Comparison of ENCODE assay signal across 17 cellular contexts in genomic region chr9:121675969-121676822, GRCh38. TPM values are rescaled to one million over a fixed set of nuclear protein-coding genes. Genes with fewer than 3 reads are reported as not detected.
DNase-seq lines count a peak whose midpoint lies in the region; ATAC-seq and TF ChIP-seq lines count a peak whose summit lies in the region.
"Had no signal": no experiment of that assay in that cellular context is flagged by ENCODE, and none has a peak within 500 bp of the region (broad histone marks: within the 10 kb centered on the region; RNA-seq: fewer than 3 reads in every experiment).

No MANE protein-coding gene starts in this region.

- TF ChIP-seq CTCF in heart left ventricle (IDR thresholded peaks at IDR 0.05) (no peak), nephron progenitor cell (IDR thresholded peaks at IDR 0.05) (no peak)

- peak overlapping the region; percentile 76 for H3K27ac Mint-ChIP-seq in nephron progenitor cell
- H3K27ac Mint-ChIP-seq: activated CD8-positive, alpha-beta T cell treated with anti-CD3 and anti-CD28 coated beads, Interleukin-2, amount 10 ng/mL, durations not matched to agents 7 days and 5 days; activated T-helper 2 cell treated with anti-CD3 and anti-CD28 coated beads, Interferon-gamma antibody, Interleukin-2, Interleukin-4, amounts not matched to agents 10 μg/mL and 5 μg/mL and 100 μg/mL, durations not matched to agents 14 hours and 24 hours and 36 hours had no signal

- peaks cover 4 to 62% (median 46%) of the 10 kb centered on the region in 12 donors for H3K4me1 ChIP-seq in heart left ventricle
- H3K4me1 ChIP-seq: upper lobe of left lung had no signal

- peak overlapping the region in 4 of 12 donors; percentile 8 to 42 (median 21) for H3K27ac ChIP-seq in heart left ventricle
- H3K27ac ChIP-seq: SK-N-MC, upper lobe of left lung had no signal

- no peaks in the 10 kb centered on the region for H3K9me3 ChIP-seq in heart left ventricle
- H3K9me3 ChIP-seq: upper lobe of left lung had no signal

- peaks cover 31% of the 10 kb centered on the region for H3K36me3 Mint-ChIP-seq in nephron progenitor cell (ENCODE audit: low read depth)
- H3K36me3 Mint-ChIP-seq: IgD-negative memory B cell had no signal

- H3K36me3 ChIP-seq in heart left ventricle: peaks cover 0 to 31% (median 20%) of the 10 kb centered on the region in 9 donors

- no peak overlapping the region for H3K4me3 ChIP-seq in heart left ventricle
- H3K4me3 ChIP-seq: SK-N-MC, upper lobe of left lung had no signal

- intact Hi-C loops in Right ventricle myocardium superior (cut with DNase I) (no loop called here), cardiac septum (cut with DNase I) (no loop called here), heart left ventricle (cut with DNase I) (loop anchor here in 3 of 10 donors (5.0 to 10.0 kb wide), 3 partner anchors 34 to 129 kb away; no protein-coding TSS in a partner anchor)

- 58 to 66% (median 63%) methylated on average over 14 to 16 of the region's 16 CpGs for WGBS in heart left ventricle, 4 donors

- DNase-seq in Right ventricle myocardium superior: peak; percentile 72
- no peak for DNase-seq in cardiac septum (ENCODE audit: low spot score)
- peak in 4 of 5 donors; percentile 38 to 75 (median 66) for DNase-seq in heart left ventricle
- no peak for DNase-seq in nephron progenitor cell
- DNase-seq in stimulated activated CD4-positive, alpha-beta T cell treated with anti-CD3 and anti-CD28 coated beads, Interleukin-4, amount 100 ng/mL, for 24 hours: no peak
- DNase-seq in superior temporal gyrus (ENCODE audit: extremely low spot score): no peak
- DNase-seq: activated CD8-positive, alpha-beta T cell treated with anti-CD3 and anti-CD28 coated beads, Interleukin-2, amount 10 ng/mL, durations not matched to agents 7 days and 5 days; COR-L47; NCI-H1105 treated with DMSO at 0.1 percent for 48 hours; NCI-H446 treated with DMSO at 0.1 percent for 48 hours; upper lobe of left lung had no signal

- H3K27me3 ChIP-seq in heart left ventricle: no peaks in the 10 kb centered on the region
- H3K27me3 ChIP-seq: upper lobe of left lung had no signal

- peaks cover 52% of the 10 kb centered on the region for H3K4me1 Mint-ChIP-seq in nephron progenitor cell
- H3K4me1 Mint-ChIP-seq: IgD-negative memory B cell had no signal

- H3K27me3 Mint-ChIP-seq in nephron progenitor cell (ENCODE audit: low read depth, poor library complexity): peaks cover 2% of the 10 kb centered on the region
- H3K27me3 Mint-ChIP-seq: progenitor cell of endocrine pancreas had no signal

- no peak overlapping the region for H3K4me3 Mint-ChIP-seq in nephron progenitor cell
- H3K4me3 Mint-ChIP-seq: activated CD8-positive, alpha-beta T cell treated with anti-CD3 and anti-CD28 coated beads, Interleukin-2, amount 10 ng/mL, durations not matched to agents 7 days and 5 days; IgD-negative memory B cell had no signal

- TF ChIP-seq POLR2A in heart left ventricle (IDR thresholded peaks at IDR 0.05): no peak

- no peaks in the 10 kb centered on the region for H3K9me3 Mint-ChIP-seq in nephron progenitor cell
- H3K9me3 Mint-ChIP-seq: activated T-helper 2 cell treated with anti-CD3 and anti-CD28 coated beads, Interferon-gamma antibody, Interleukin-2, Interleukin-4, amounts not matched to agents 10 μg/mL and 5 μg/mL and 100 μg/mL, durations not matched to agents 14 hours and 24 hours and 36 hours had no signal

- peak; percentile 73 for ATAC-seq in Right ventricle myocardium superior (ENCODE audit: poor library complexity)
- peak; percentile 32 to 73 (median 60) for ATAC-seq in heart left ventricle
- no peak for ATAC-seq in GM18519 (IDR thresholded peaks at IDR 0.05; ENCODE audit: low FRiP score, unreplicated experiment)
- no peak for ATAC-seq in GM19023 (IDR thresholded peaks at IDR 0.05; ENCODE audit: unreplicated experiment)
- ATAC-seq: activated CD8-positive, alpha-beta T cell treated with anti-CD3 and anti-CD28 coated beads, Interleukin-2, amount 10 ng/mL, durations not matched to agents 7 days and 5 days had no signal

RNA-seq across cellular contexts. Expression of gene DAB2IP, which starts 24.8 kb away (rescaled TPM):
- total RNA-seq in Right ventricle myocardium superior (44.7 TPM), cardiac septum (60.3 TPM), heart left ventricle (100 to 1,000 TPM in 1 of 9 donors, 10 to 100 TPM in 8; 45.0 to 103 (median 54.2) TPM)
- polyA plus RNA-seq in heart left ventricle: 10 to 100 TPM; 30.9 to 40.4 TPM
- total RNA-seq: activated T-helper 2 cell treated with anti-CD3 and anti-CD28 coated beads, Interferon-gamma antibody, Interleukin-2, Interleukin-4, amounts not matched to agents 10 μg/mL and 5 μg/mL and 100 μg/mL, durations not matched to agents 14 hours and 24 hours and 36 hours had no signal
- polyA plus RNA-seq: IgD-negative memory B cell had no signal

Comparison
In these comparisons a context has a peak if more than half of its experiments do, and no peak if none do; other contexts are left out.
1. DNase-seq: peak in Right ventricle myocardium superior (single experiment) and heart left ventricle (4 of 5); none in cardiac septum (single experiment), nephron progenitor cell (single experiment), stimulated activated CD4-positive, alpha-beta T cell treated with anti-CD3 and anti-CD28 coated beads, Interleukin-4, amount 100 ng/mL, for 24 hours (single experiment) and superior temporal gyrus (single experiment).
2. ATAC-seq: peak in Right ventricle myocardium superior (single experiment) and heart left ventricle (4 of 4); none in GM18519 (single experiment) and GM19023 (single experiment).